ENCODE assay signal across 1 cellular context in the genomic region with DNA sequence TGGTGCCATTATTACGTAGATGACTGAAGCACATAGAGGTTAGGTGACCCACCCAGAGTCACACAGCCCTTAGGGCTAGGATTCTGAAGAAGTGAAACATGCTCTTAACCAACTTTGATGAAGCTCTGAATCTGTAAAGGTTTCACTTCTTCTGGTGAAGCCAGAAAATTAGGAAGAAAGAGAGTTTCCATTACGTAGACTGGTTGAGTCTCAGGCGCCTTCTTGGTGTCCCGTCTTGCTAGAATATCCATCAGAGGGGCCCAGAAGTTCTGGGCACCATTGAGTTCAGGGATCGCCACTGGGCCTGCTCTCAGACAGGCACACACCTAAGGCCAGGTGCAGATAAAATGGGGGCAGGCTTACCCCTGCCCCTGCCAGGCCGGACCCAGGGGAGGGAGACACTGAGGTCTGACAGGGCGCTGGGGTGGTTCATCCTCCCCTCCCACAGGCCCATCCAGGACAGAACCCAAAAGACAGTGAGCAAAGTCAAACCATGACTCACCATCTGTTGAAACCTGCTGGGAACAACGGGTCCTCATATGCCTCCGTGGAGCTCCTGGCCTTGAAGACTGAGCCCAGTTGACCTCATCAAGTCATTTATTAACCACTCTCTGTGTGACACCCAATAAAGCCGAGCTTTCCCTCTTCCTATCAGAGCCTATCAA.
TF ChIP-seq lines count a peak whose summit lies in the region.

No MANE protein-coding gene starts in this region.

TF ChIP-seq in GM12878, 131 proteins besides CTCF, POLR2A, EP300 and RAD21 (continued from another document):
- TF ChIP-seq, protein P1, sequence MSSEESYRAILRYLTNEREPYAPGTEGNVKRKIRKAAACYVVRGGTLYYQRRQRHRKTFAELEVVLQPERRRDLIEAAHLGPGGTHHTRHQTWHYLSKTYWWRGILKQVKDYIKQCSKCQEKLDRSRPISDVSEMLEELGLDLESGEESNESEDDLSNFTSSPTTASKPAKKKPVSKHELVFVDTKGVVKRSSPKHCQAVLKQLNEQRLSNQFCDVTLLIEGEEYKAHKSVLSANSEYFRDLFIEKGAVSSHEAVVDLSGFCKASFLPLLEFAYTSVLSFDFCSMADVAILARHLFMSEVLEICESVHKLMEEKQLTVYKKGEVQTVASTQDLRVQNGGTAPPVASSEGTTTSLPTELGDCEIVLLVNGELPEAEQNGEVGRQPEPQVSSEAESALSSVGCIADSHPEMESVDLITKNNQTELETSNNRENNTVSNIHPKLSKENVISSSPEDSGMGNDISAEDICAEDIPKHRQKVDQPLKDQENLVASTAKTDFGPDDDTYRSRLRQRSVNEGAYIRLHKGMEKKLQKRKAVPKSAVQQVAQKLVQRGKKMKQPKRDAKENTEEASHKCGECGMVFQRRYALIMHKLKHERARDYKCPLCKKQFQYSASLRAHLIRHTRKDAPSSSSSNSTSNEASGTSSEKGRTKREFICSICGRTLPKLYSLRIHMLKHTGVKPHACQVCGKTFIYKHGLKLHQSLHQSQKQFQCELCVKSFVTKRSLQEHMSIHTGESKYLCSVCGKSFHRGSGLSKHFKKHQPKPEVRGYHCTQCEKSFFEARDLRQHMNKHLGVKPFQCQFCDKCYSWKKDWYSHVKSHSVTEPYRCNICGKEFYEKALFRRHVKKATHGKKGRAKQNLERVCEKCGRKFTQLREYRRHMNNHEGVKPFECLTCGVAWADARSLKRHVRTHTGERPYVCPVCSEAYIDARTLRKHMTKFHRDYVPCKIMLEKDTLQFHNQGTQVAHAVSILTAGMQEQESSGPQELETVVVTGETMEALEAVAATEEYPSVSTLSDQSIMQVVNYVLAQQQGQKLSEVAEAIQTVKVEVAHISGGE (CRISPR knock-in tag; IDR thresholded peaks at IDR 0.05): no peak
- TF ChIP-seq CEBPB (IDR thresholded peaks at IDR 0.05; ENCODE audit: borderline replicate concordance in 1 of 2, low read depth in 2 of 2, low read length in 2 of 2) (no peak), MEF2A (IDR thresholded peaks at IDR 0.05; ENCODE audit: insufficient read depth, low read depth, low read length) (no peak), ZZZ3 (IDR thresholded peaks at IDR 0.05; ENCODE audit: control insufficient read depth, insufficient read length, low read depth) (no peak), MEF2B (IDR thresholded peaks at IDR 0.05; ENCODE audit: partially characterized antibody, poor library complexity, severe bottlenecking) (no peak), MYC (IDR thresholded peaks at IDR 0.05; ENCODE audit: insufficient read depth, insufficient read length, insufficient replicate concordance, low read length, severe bottlenecking) (no peak)
TF ChIP-seq in GM12878: peak in this region for 24.
